11 cellular contexts compared by ENCODE assay signal in the genomic region with DNA sequence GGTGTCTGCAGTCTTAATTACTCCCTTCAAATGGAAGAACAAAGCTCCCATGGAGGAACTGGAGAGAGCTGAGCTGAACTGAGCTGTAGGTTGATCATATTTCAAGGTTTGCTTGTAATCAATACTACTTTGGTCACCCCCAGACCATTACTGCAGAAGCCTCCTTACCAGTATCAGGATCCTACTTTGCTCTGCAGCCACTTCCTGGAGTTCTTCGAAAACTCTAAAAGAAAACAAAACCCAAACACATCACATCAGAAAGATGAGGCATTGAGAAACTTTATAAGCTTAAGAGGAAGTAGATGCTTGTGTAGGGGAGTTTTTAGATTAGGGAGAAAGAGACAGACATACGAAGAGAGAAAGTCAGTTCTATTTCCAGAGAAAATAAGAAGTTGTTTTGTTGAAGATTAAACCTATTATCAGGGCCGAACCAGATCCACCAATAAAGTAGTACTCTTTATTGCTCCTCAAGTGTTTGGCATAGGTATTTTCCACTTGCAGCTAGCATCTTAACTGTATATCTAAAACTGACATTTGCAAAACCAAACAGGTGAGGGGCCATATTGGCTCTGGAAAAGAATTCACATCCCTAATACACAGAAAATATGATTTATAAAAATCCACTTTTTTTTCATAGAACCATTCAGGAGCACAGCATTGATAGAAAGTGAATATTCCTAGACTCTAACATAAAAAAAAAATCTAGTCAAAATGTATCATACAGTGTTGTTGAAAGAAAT.
A peak's percentile ranks its signal among the peaks of the same experiment; 100 is the strongest.
DNase-seq lines count a peak whose midpoint lies in the region; ATAC-seq, FAIRE-seq and TF ChIP-seq lines count a peak whose summit lies in the region.
"Had no signal": no experiment of that assay in that cellular context is flagged by ENCODE, and none has a peak within 500 bp of the region (broad histone marks: within the 10 kb centered on the region; RNA-seq: fewer than 3 reads in every experiment).

No MANE protein-coding gene starts in this region.

- DNase-seq in GM12892 (ENCODE audit: insufficient read length) (no peak), brain microvascular endothelial cell (no peak), ecto neural progenitor cell (ENCODE audit: low spot score) (no peak), cerebellar nuclear complex (lab: John Stamatoyannopoulos, UW) (no peak), NCI-H748 (lab: John Stamatoyannopoulos, UW; ENCODE audit: unreplicated experiment) (no peak)
- DNase-seq in activated CD4-positive, CD25-positive, alpha-beta regulatory T cell (lab: John Stamatoyannopoulos, UW), result no peak
- DNase-seq: activated CD8-positive, alpha-beta memory T cell treated with anti-CD3 and anti-CD28 coated beads, Interleukin-2, amount 50 U/mL, for 4 hours; DMS79; mucosa of descending colon had no signal

- no peak for TF ChIP-seq POLR2A in GM12892 (IDR thresholded peaks at IDR 0.05; ENCODE audit: low read depth, low read length)

- TF ChIP-seq CTCF in brain microvascular endothelial cell (IDR thresholded peaks at IDR 0.05; ENCODE audit: low read depth, low read length, missing control alignments), result no peak

- peak; percentile 93 for FAIRE-seq in GM12892 (lab: Jason Lieb, UNC)

- no peaks in the 10 kb centered on the region for H3K36me3 ChIP-seq in brain microvascular endothelial cell (replicated peaks)

- peak; percentile 21 for ATAC-seq in GM21381 (IDR thresholded peaks at IDR 0.05; ENCODE audit: unreplicated experiment)
- peak; percentile 31 for ATAC-seq in HG03432 (IDR thresholded peaks at IDR 0.05; ENCODE audit: unreplicated experiment)
- ATAC-seq: mucosa of descending colon had no signal

- in situ Hi-C loops in brain microvascular endothelial cell (cut with HindIII; ENCODE audit: low pct_ligation_motif_present, low sequenced_read_pairs), result no loop called here

- H3K4me3 ChIP-seq in brain microvascular endothelial cell (ENCODE audit: low read depth, low read length), result no peak overlapping the region
- H3K4me3 ChIP-seq: mucosa of descending colon had no signal

- H3K27ac ChIP-seq in brain microvascular endothelial cell, result peak overlapping the region; percentile 98

- H3K27me3 ChIP-seq in brain microvascular endothelial cell (replicated peaks), result no peaks in the 10 kb centered on the region
